In the genomic region with DNA sequence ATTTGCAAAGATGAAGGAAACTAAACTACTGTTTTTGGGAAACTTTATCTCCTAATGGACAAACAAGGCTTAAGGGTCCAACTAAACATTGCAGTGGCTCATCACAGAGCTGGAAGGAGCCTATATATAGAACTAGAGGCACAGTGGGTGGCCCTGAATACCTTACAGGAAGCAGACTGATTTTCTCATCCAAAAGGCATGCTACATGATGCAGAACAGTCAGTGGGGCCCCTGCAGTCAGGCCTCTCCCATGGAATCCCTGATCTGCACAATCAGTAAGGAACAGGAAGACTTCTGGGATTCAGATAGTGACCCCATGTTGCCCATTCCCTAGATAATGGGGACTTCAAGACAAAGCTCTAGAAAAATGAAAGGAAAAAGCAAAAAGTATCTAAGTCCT, we compare ENCODE assay signal across 9 cellular contexts. TPM values are rescaled to one million over a fixed set of nuclear protein-coding genes. Genes with fewer than 3 reads are reported as not detected.
DNase-seq lines count a peak whose midpoint lies in the region; ATAC-seq and TF ChIP-seq lines count a peak whose summit lies in the region.
"Had no signal": no experiment of that assay in that cellular context is flagged by ENCODE, and none has a peak within 500 bp of the region (broad histone marks: within the 10 kb centered on the region; RNA-seq: fewer than 3 reads in every experiment).

No MANE protein-coding gene starts in this region.

- H3K36me3 Mint-ChIP-seq in CD4-positive, alpha-beta T cell (ENCODE audit: low read depth): peaks cover 55% of the 10 kb centered on the region
- peaks cover 19% of the 10 kb centered on the region for H3K36me3 Mint-ChIP-seq in activated naive CD8-positive, alpha-beta T cell

- ATAC-seq in CD4-positive, alpha-beta T cell (ENCODE audit: poor library complexity): no peak
- no peak for ATAC-seq in GM19023 (IDR thresholded peaks at IDR 0.05; ENCODE audit: unreplicated experiment)

- H3K9me3 ChIP-seq in CD4-positive, alpha-beta T cell (ENCODE audit: control insufficient read depth, low read length): no peaks in the 10 kb centered on the region

- intact Hi-C loops in CD4-positive, alpha-beta T cell (cut with DNase I, micrococcal nuclease): loop anchor here in 1 of 2 experiments (5.0 to 10.0 kb wide), 3 partner anchors 155 to 1728 kb away; a partner anchor contains a TSS

- DNase-seq in CD4-positive, alpha-beta T cell: no peak
- DNase-seq in HS-27A (ENCODE audit: low read depth): peak; percentile 49
- peak; percentile 87 for DNase-seq in kidney glomerular epithelial cell (lab: John Stamatoyannopoulos, UW)
- no peak for DNase-seq in NCI-H146 treated with DMSO at 0.1 percent for 48 hours (lab: John Stamatoyannopoulos, UW; ENCODE audit: unreplicated experiment)
- DNase-seq in stimulated activated CD4-positive, alpha-beta T cell treated with anti-CD3 and anti-CD28 coated beads, Interleukin-15, amount 100 ng/mL, for 24 hours: no peak
- DNase-seq in NCI-H2171 (lab: John Stamatoyannopoulos, UW): no peak
- DNase-seq: hypothalamus had no signal

- H3K27me3 Mint-ChIP-seq in CD4-positive, alpha-beta T cell: no peaks in the 10 kb centered on the region
- H3K27me3 Mint-ChIP-seq in activated naive CD8-positive, alpha-beta T cell: no peaks in the 10 kb centered on the region

- peak overlapping the region; percentile 96 for H3K27ac Mint-ChIP-seq in CD4-positive, alpha-beta T cell
- H3K27ac Mint-ChIP-seq in activated naive CD8-positive, alpha-beta T cell: no peak overlapping the region

- CTCF ChIA-PET in CD4-positive, alpha-beta T cell (lab: Charles Lee): interaction anchor here (1.0 kb wide), 1 partner anchor 37 kb away, joined by 3 read pairs; a partner anchor contains a TSS

- H3K9me3 Mint-ChIP-seq in CD4-positive, alpha-beta T cell: no peaks in the 10 kb centered on the region
- no peaks in the 10 kb centered on the region for H3K9me3 Mint-ChIP-seq in activated naive CD8-positive, alpha-beta T cell (ENCODE audit: low read depth)

- TF ChIP-seq CTCF in CD4-positive, alpha-beta T cell (IDR thresholded peaks at IDR 0.05): no peak

- H3K4me1 Mint-ChIP-seq in CD4-positive, alpha-beta T cell (ENCODE audit: low read depth): peaks cover 55% of the 10 kb centered on the region
- H3K4me1 Mint-ChIP-seq in activated naive CD8-positive, alpha-beta T cell (ENCODE audit: low read depth): peaks cover 37% of the 10 kb centered on the region

- peak overlapping the region; percentile 74 for H3K4me3 Mint-ChIP-seq in CD4-positive, alpha-beta T cell
- H3K4me3 Mint-ChIP-seq in activated naive CD8-positive, alpha-beta T cell: peak overlapping the region; percentile 69

- POLR2A ChIA-PET in CD4-positive, alpha-beta T cell (lab: Charles Lee): interaction anchor here (3.8 kb wide), 1 partner anchor 37 kb away, joined by 94 read pairs; a partner anchor contains a TSS

- H3K27ac ChIP-seq in CD4-positive, alpha-beta T cell (ENCODE audit: low read depth, low read length): no peak overlapping the region

- H3K27me3 ChIP-seq in CD4-positive, alpha-beta T cell (ENCODE audit: control insufficient read depth, insufficient read depth, low read length): no peaks in the 10 kb centered on the region

RNA-seq across cellular contexts. Expression of a gene that starts 1.9 kb away (rescaled TPM):
- total RNA-seq in CD4-positive, alpha-beta T cell: 10 to 100 TPM; 27.3 to 31.0 TPM

RNA-seq across cellular contexts. Expression of a gene that starts 37.4 kb away (rescaled TPM):
- 10 to 100 TPM; 24.1 to 24.2 TPM for total RNA-seq in CD4-positive, alpha-beta T cell

RNA-seq across cellular contexts. Expression of a gene that starts 56.6 kb away (rescaled TPM):
- under 1 TPM; 0.59 to 0.74 TPM for total RNA-seq in CD4-positive, alpha-beta T cell

Comparison
In these comparisons a context has a peak if more than half of its experiments do, and no peak if none do; other contexts are left out.
1. DNase-seq: peak in HS-27A (single experiment) and kidney glomerular epithelial cell (single experiment); none in CD4-positive, alpha-beta T cell (0 of 10), NCI-H146 treated with DMSO at 0.1 percent for 48 hours (single experiment), stimulated activated CD4-positive, alpha-beta T cell treated with anti-CD3 and anti-CD28 coated beads, Interleukin-15, amount 100 ng/mL, for 24 hours (single experiment) and NCI-H2171 (single experiment).